21 cellular contexts compared by ENCODE assay signal in genomic region chr10:97763947-97764346, GRCh38. TPM values are rescaled to one million over a fixed set of nuclear protein-coding genes. Genes with fewer than 3 reads are reported as not detected.
A peak's percentile ranks its signal among the peaks of the same experiment; 100 is the strongest.
DNase-seq lines count a peak whose midpoint lies in the region; ATAC-seq, FAIRE-seq and TF ChIP-seq lines count a peak whose summit lies in the region.
"Had no signal": no experiment of that assay in that cellular context is flagged by ENCODE, and none has a peak within 500 bp of the region (broad histone marks: within the 10 kb centered on the region; RNA-seq: fewer than 3 reads in every experiment).

No MANE protein-coding gene starts in this region.

- H3K4me2 ChIP-seq in DOHH2 (ENCODE audit: low read length) (peak overlapping the region; percentile 54), hepatocyte (no peak overlapping the region)

- 90% methylated on average over 3 of the region's 3 CpGs for WGBS in hepatocyte (ENCODE audit: low lambda C conversion rate, missing lambda C conversion rate)
- 82 to 86% methylated on average over 3 of the region's 3 CpGs for WGBS in tibial nerve, 2 donors

- no peaks in the 10 kb centered on the region for H4K20me1 ChIP-seq in DOHH2 (ENCODE audit: control insufficient read depth, insufficient read depth, low read depth, low read length)
- H4K20me1 ChIP-seq in hepatocyte (ENCODE audit: insufficient read depth, poor library complexity, severe bottlenecking) = no peaks in the 10 kb centered on the region

- H3K27me3 ChIP-seq in DOHH2 (ENCODE audit: control insufficient read depth, low read length) = no peaks in the 10 kb centered on the region
- H3K27me3 ChIP-seq in hepatocyte = peaks cover 3% of the 10 kb centered on the region
- no peaks in the 10 kb centered on the region for H3K27me3 ChIP-seq in tibial nerve

- no peak overlapping the region for H3K4me3 Mint-ChIP-seq in activated T-helper 17 cell treated with anti-CD3 and anti-CD28 coated beads, Interleukin-2, amount 50 U/mL, for 72 hours
- H3K4me3 Mint-ChIP-seq: HFFc6 had no signal

- no peaks in the 10 kb centered on the region for H3K79me2 ChIP-seq in DOHH2 (ENCODE audit: control insufficient read depth, low read length)
- H3K79me2 ChIP-seq in hepatocyte = no peaks in the 10 kb centered on the region

- H3K27ac Mint-ChIP-seq in activated T-helper 17 cell treated with anti-CD3 and anti-CD28 coated beads, Interleukin-2, amount 50 U/mL, for 72 hours = peak overlapping the region; percentile 15
- H3K27ac Mint-ChIP-seq: HFFc6 had no signal

- H3K9me3 Mint-ChIP-seq in activated T-helper 17 cell treated with anti-CD3 and anti-CD28 coated beads, Interleukin-2, amount 50 U/mL, for 72 hours = no peaks in the 10 kb centered on the region
- H3K9me3 Mint-ChIP-seq: HFFc6 had no signal

- TF ChIP-seq CTCF in DOHH2 (IDR thresholded peaks at IDR 0.05; ENCODE audit: low read depth, low read length, poor library complexity, severe bottlenecking) (no peak), hepatocyte (IDR thresholded peaks at IDR 0.05; ENCODE audit: poor library complexity) (no peak), tibial nerve (IDR thresholded peaks at IDR 0.05) (no peak), D721Med (IDR thresholded peaks at IDR 0.05; ENCODE audit: insufficient read depth, missing control alignments) (no peak)

- no peak for TF ChIP-seq POLR2A in tibial nerve (IDR thresholded peaks at IDR 0.05)

- no peaks in the 10 kb centered on the region; the same call in 1 of the 2 replicates for H3F3A ChIP-seq in DOHH2 (ENCODE audit: control insufficient read depth, insufficient read depth)

- peaks cover 7% of the 10 kb centered on the region for H3K27me3 Mint-ChIP-seq in activated T-helper 17 cell treated with anti-CD3 and anti-CD28 coated beads, Interleukin-2, amount 50 U/mL, for 72 hours

- peak overlapping the region; percentile 23; the same call in 1 of the 2 replicates for H3K4me3 ChIP-seq in DOHH2 (ENCODE audit: low read length)
- H3K4me3 ChIP-seq in hepatocyte = no peak overlapping the region
- no peak overlapping the region for H3K4me3 ChIP-seq in tibial nerve
- H3K4me3 ChIP-seq: K562 had no signal

- H3K4me1 Mint-ChIP-seq in activated T-helper 17 cell treated with anti-CD3 and anti-CD28 coated beads, Interleukin-2, amount 50 U/mL, for 72 hours = no peaks in the 10 kb centered on the region

- H3K9me2 ChIP-seq in DOHH2 (replicated peaks; ENCODE audit: control insufficient read depth, low read length) (no peaks in the 10 kb centered on the region), hepatocyte (replicated peaks; ENCODE audit: insufficient read depth) (no peaks in the 10 kb centered on the region)

- no peak overlapping the region for H2AFZ ChIP-seq in hepatocyte

- no peak for TF ChIP-seq EP300 in tibial nerve (IDR thresholded peaks at IDR 0.05)

- H3K27ac ChIP-seq in DOHH2 (ENCODE audit: low read depth, low read length) (peak overlapping the region; percentile 49), hepatocyte (peak overlapping the region; percentile 23), tibial nerve (peak overlapping the region; percentile 57 to 91 (median 82))
- H3K27ac ChIP-seq: C4-2B had no signal

- ATAC-seq in activated T-helper 17 cell treated with anti-CD3 and anti-CD28 coated beads, Interleukin-2, amount 50 U/mL, for 72 hours (replicated peaks) = no peak
- no peak for ATAC-seq in HG02759 (IDR thresholded peaks at IDR 0.05; ENCODE audit: unreplicated experiment)
- ATAC-seq: K562, Panc1, SK-N-SH treated with all-trans-retinoic acid at 6 μM for 48 hours had no signal

- no peak for FAIRE-seq in D721Med (lab: Jason Lieb, UNC)
- FAIRE-seq: K562 had no signal

- H3K9me3 ChIP-seq in DOHH2 (ENCODE audit: control insufficient read depth, insufficient read depth, low read length) (no peaks in the 10 kb centered on the region), hepatocyte (ENCODE audit: low read depth) (no peaks in the 10 kb centered on the region), tibial nerve (no peaks in the 10 kb centered on the region)

- DNase-seq in hepatocyte (ENCODE audit: low spot score) (no peak), tibial nerve (ENCODE audit: low spot score in 2 of 2) (no peak), D721Med (ENCODE audit: insufficient read length, low spot score) (no peak)
- DNase-seq in stimulated activated naive CD4-positive, alpha-beta T cell treated with Interleukin-2 at 50 U/mL for 16 hours (lab: John Stamatoyannopoulos, UW) = no peak
- DNase-seq: H7; HFFc6; NCI-H1092 treated with DMSO at 0.1 percent for 48 hours; NCI-H1436 treated with DMSO at 0.1 percent for 48 hours; NCI-H2029 treated with DMSO at 0.1 percent for 48 hours; NCI-H345; NCI-H524; NCI-H774; NK-92 treated with Interleukin-12 subunit alpha and Interleukin-12 subunit beta, amount 100 ng/mL, for 24 hours; SIG-M5 had no signal

- H3K36me3 Mint-ChIP-seq in activated T-helper 17 cell treated with anti-CD3 and anti-CD28 coated beads, Interleukin-2, amount 50 U/mL, for 72 hours (ENCODE audit: low read depth) = peaks cover 31% of the 10 kb centered on the region

- H3K36me3 ChIP-seq in DOHH2 (ENCODE audit: control insufficient read depth, low read length) (peaks cover 33% of the 10 kb centered on the region), hepatocyte (replicated peaks; ENCODE audit: insufficient read depth, low read depth) (no peaks in the 10 kb centered on the region), tibial nerve (peaks cover 0 to 37% (median 0%) of the 10 kb centered on the region in 3 donors)

- H3K4me1 ChIP-seq in DOHH2 (ENCODE audit: control insufficient read depth, low read length) (peaks cover 24% of the 10 kb centered on the region), hepatocyte (ENCODE audit: insufficient read depth) (no peaks in the 10 kb centered on the region), tibial nerve (peaks cover 2 to 97% (median 51%) of the 10 kb centered on the region in 4 donors)

RNA-seq across cellular contexts. Expression of gene SFRP5, which starts 7.9 kb away (rescaled TPM):
- not detected for total RNA-seq in activated T-helper 17 cell treated with anti-CD3 and anti-CD28 coated beads, Interleukin-2, amount 50 U/mL, for 72 hours
- total RNA-seq in hepatocyte = 17.2 and 18.5 TPM in 2 replicates
- polyA plus RNA-seq in hepatocyte = 36.6 and 48.9 TPM in 2 replicates
- 100 to 1,000 TPM; 183 to 530 (median 479) TPM for total RNA-seq in tibial nerve
- total RNA-seq: HFFc6 had no signal

RNA-seq across cellular contexts. Expression of gene ZFYVE27, which starts 27.0 kb away (rescaled TPM):
- total RNA-seq in activated T-helper 17 cell treated with anti-CD3 and anti-CD28 coated beads, Interleukin-2, amount 50 U/mL, for 72 hours = 10 to 100 TPM; 31.1 to 36.8 TPM
- 20.1 and 24.9 TPM in 2 replicates for total RNA-seq in hepatocyte
- 30.3 and 31.9 TPM in 2 replicates for polyA plus RNA-seq in hepatocyte
- total RNA-seq in tibial nerve = 10 to 100 TPM; 33.4 to 46.8 (median 42.7) TPM

RNA-seq across cellular contexts. Expression of gene MARVELD1, which starts 50.4 kb away (rescaled TPM):
- total RNA-seq in activated T-helper 17 cell treated with anti-CD3 and anti-CD28 coated beads, Interleukin-2, amount 50 U/mL, for 72 hours = 1 to 10 TPM; 2.0 TPM
- total RNA-seq in hepatocyte (25.4 and 29.5 TPM in 2 replicates), tibial nerve (10 to 100 TPM; 28.0 to 45.3 (median 42.2) TPM)
- 52.5 and 53.1 TPM in 2 replicates for polyA plus RNA-seq in hepatocyte

Comparison
In these comparisons a context has a peak if more than half of its experiments do, and no peak if none do; other contexts are left out.
1. H3K27ac ChIP-seq: peak in every context shown above with its lines; median percentile 82 in tibial nerve; 49 in DOHH2; 23 in hepatocyte.
2. RNA of gene SFRP5, which starts 7.9 kb away (total RNA-seq): 183 to 530 TPM in tibial nerve and 17.2 to 18.5 TPM in hepatocyte; not detected in activated T-helper 17 cell treated with anti-CD3 and anti-CD28 coated beads, Interleukin-2, amount 50 U/mL, for 72 hours; every median in the first group is over 10 times any median in the second.